Comparison of ENCODE assay signal across 8 cellular contexts in genomic region chr4:159103406-159104131, GRCh38. TPM values are rescaled to one million over a fixed set of nuclear protein-coding genes. Genes with fewer than 3 reads are reported as not detected.
DNase-seq lines count a peak whose midpoint lies in the region; ATAC-seq and TF ChIP-seq lines count a peak whose summit lies in the region.

No MANE protein-coding gene starts in this region.

- peak overlapping the region; percentile 86 to 99 (median 98) for H3K27ac ChIP-seq in tibial nerve

- H3K27me3 Mint-ChIP-seq in naive thymus-derived CD8-positive, alpha-beta T cell: peaks cover 0 to 17% (median 0%) of the 10 kb centered on the region in 5 donors

- H3K27ac Mint-ChIP-seq in naive thymus-derived CD8-positive, alpha-beta T cell: peak overlapping the region in 3 of 10 donors; percentile 22 to 92 (median 30)

- DNase-seq in NCI-H146 (lab: John Stamatoyannopoulos, UW): peak; percentile 67
- DNase-seq in NCI-H146 treated with DMSO at 0.1 percent for 48 hours (lab: John Stamatoyannopoulos, UW; ENCODE audit: unreplicated experiment): no peak
- DNase-seq in NOMO-1 treated with dmso at 0.1 percent for 144 hours (lab: John Stamatoyannopoulos, UW; ENCODE audit: unreplicated experiment): peak; percentile 7
- DNase-seq in activated T-helper 1 cell treated with anti-CD3 and anti-CD28 coated beads, Interleukin-2, amount 50 U/mL, for 16 hours (ENCODE audit: low read depth in 1 of 2, low spot score in 1 of 2): peak; percentile 6 to 16
- peak; percentile 47 for DNase-seq in fibroblast of gingiva (ENCODE audit: low read depth)
- DNase-seq in naive thymus-derived CD8-positive, alpha-beta T cell: peak; percentile 12 to 73 (median 44)
- peak; percentile 17 for DNase-seq in tibial nerve (ENCODE audit: low spot score in 2 of 2)

- H3K4me3 Mint-ChIP-seq in naive thymus-derived CD8-positive, alpha-beta T cell: peak overlapping the region in 9 of 10 donors; percentile 19 to 87 (median 57)

- peak in 1 of 2 donors; percentile 14 for TF ChIP-seq EP300 in tibial nerve (IDR thresholded peaks at IDR 0.05)

- no peaks in the 10 kb centered on the region for H3K27me3 ChIP-seq in tibial nerve

- no peaks in the 10 kb centered on the region for H3K9me3 ChIP-seq in tibial nerve

- POLR2A ChIA-PET in naive thymus-derived CD8-positive, alpha-beta T cell (lab: Charles Lee): no interaction called here

- no peaks in the 10 kb centered on the region for H3K36me3 Mint-ChIP-seq in naive thymus-derived CD8-positive, alpha-beta T cell

- peaks cover 15 to 42% (median 31%) of the 10 kb centered on the region in 4 donors for H3K4me1 Mint-ChIP-seq in naive thymus-derived CD8-positive, alpha-beta T cell

- H3K4me3 ChIP-seq in tibial nerve: peak overlapping the region; percentile 98 to 100 (median 98)

- TF ChIP-seq CTCF in tibial nerve (IDR thresholded peaks at IDR 0.05): no peak

- peak in 1 of 2 donors; percentile 5 for TF ChIP-seq POLR2A in tibial nerve (IDR thresholded peaks at IDR 0.05)

- H3K36me3 ChIP-seq in tibial nerve: no peaks in the 10 kb centered on the region

- ATAC-seq in HG02852 (IDR thresholded peaks at IDR 0.05; ENCODE audit: unreplicated experiment): peak; percentile 25
- peak; percentile 25 to 46 for ATAC-seq in naive thymus-derived CD8-positive, alpha-beta T cell

- peaks cover 0 to 2% (median 0%) of the 10 kb centered on the region in 9 donors for H3K9me3 Mint-ChIP-seq in naive thymus-derived CD8-positive, alpha-beta T cell

- peaks cover 0 to 46% (median 17%) of the 10 kb centered on the region in 4 donors for H3K4me1 ChIP-seq in tibial nerve

- WGBS in tibial nerve, 2 donors: 0% methylated on average over 4 to 9 of the region's 92 CpGs

RNA-seq across cellular contexts. Expression of gene RAPGEF2, which starts 0.7 kb away (rescaled TPM):
- total RNA-seq in naive thymus-derived CD8-positive, alpha-beta T cell: 10 to 100 TPM; 19.8 to 24.7 TPM
- 1 to 10 TPM in 1 of 3 donors, under 1 TPM in 2; 0.54 to 1.6 (median 0.74) TPM for polyA plus RNA-seq in naive thymus-derived CD8-positive, alpha-beta T cell
- 10 to 100 TPM; 61.0 to 81.5 (median 69.5) TPM for total RNA-seq in tibial nerve
